In genomic region chr12:67795235-67795634, GRCh38 we compare ENCODE assay signal across 12 cellular contexts.
"Had no signal": no experiment of that assay in that cellular context is flagged by ENCODE, and none has a peak within 500 bp of the region (broad histone marks: within the 10 kb centered on the region; RNA-seq: fewer than 3 reads in every experiment).

No MANE protein-coding gene starts in this region.

- H3K4me3 ChIP-seq: heart right ventricle, neural progenitor cell, pancreas, skin epidermis had no signal

- ATAC-seq: activated CD4-positive, CD25-positive, alpha-beta regulatory T cell treated with anti-CD3 and anti-CD28 coated beads, Interleukin-2, amount 50 U/mL, for 24 hours; activated T-cell treated with anti-CD3 and anti-CD28 coated beads, Interleukin-2, amount 50 U/mL, for 4 hours; heart right ventricle; pancreas had no signal

- H3K4me1 ChIP-seq: neural progenitor cell had no signal

- H2AFZ ChIP-seq: neural progenitor cell had no signal

- DNase-seq: activated CD4-positive, alpha-beta T cell treated with anti-CD3 and anti-CD28 coated beads, Interleukin-2, amount 50 U/mL, for 48 hours; activated gamma-delta T cell; activated naive CD8-positive, alpha-beta T cell treated with anti-CD3 and anti-CD28 coated beads for 36 hours; activated T-cell treated with anti-CD3 and anti-CD28 coated beads, Interleukin-2, amount 50 U/mL, for 4 hours; foreskin melanocyte; heart right ventricle; pancreas; SW 1271; trophoblast cell had no signal

- H3K27ac ChIP-seq: heart right ventricle, neural progenitor cell, pancreas, skin epidermis had no signal

- H3K9ac ChIP-seq: neural progenitor cell had no signal

- H3K27me3 ChIP-seq: heart right ventricle, neural progenitor cell, pancreas had no signal

- H3K4me2 ChIP-seq: neural progenitor cell had no signal

- H3K36me3 ChIP-seq: heart right ventricle, neural progenitor cell, pancreas had no signal

- H3K9me3 ChIP-seq: pancreas had no signal
